In genomic region chr10:116719712-116720111, GRCh38 we compare ENCODE assay signal across 21 cellular contexts. TPM values are rescaled to one million over a fixed set of nuclear protein-coding genes. Genes with fewer than 3 reads are reported as not detected.
DNase-seq lines count a peak whose midpoint lies in the region; ATAC-seq, FAIRE-seq and TF ChIP-seq lines count a peak whose summit lies in the region.
"Had no signal": no experiment of that assay in that cellular context is flagged by ENCODE, and none has a peak within 500 bp of the region (broad histone marks: within the 10 kb centered on the region; RNA-seq: fewer than 3 reads in every experiment).

No MANE protein-coding gene starts in this region.

- intact Hi-C loops in HepG2 (cut with micrococcal nuclease; ENCODE audit: unreplicated experiment) (no loop called here), right lobe of liver (cut with DNase I) (no loop called here), PC-3 (cut with micrococcal nuclease) (no loop called here), A673 (cut with micrococcal nuclease; ENCODE audit: unreplicated experiment) (no loop called here), transverse colon (cut with DNase I; ENCODE audit: low total_unique reads) (no loop called here)

- H3K4me1 ChIP-seq in HepG2 (ENCODE audit: insufficient read depth, low read length) = peaks cover 51% of the 10 kb centered on the region
- peaks cover 0 to 11% (median 3%) of the 10 kb centered on the region in 4 donors for H3K4me1 ChIP-seq in right lobe of liver
- no peaks in the 10 kb centered on the region for H3K4me1 ChIP-seq in PC-3 (ENCODE audit: insufficient read depth, low read length)
- no peaks in the 10 kb centered on the region for H3K4me1 ChIP-seq in A673 (ENCODE audit: insufficient read depth, low read length, poor library complexity, severe bottlenecking)
- H3K4me1 ChIP-seq in transverse colon = peaks cover 0 to 18% (median 10%) of the 10 kb centered on the region in 4 donors

- WGBS in HepG2 (ENCODE audit: low lambda C conversion rate) = 89% methylated on average over 1 of the region's 1 CpG
- 73% methylated on average over 1 of the region's 1 CpG for WGBS in right lobe of liver (ENCODE audit: insufficient coverage, low coverage, low lambda C conversion rate, missing lambda C conversion rate)
- WGBS in transverse colon (ENCODE audit: low coverage in 1 of 2), 2 donors = 33 to 40% methylated on average over 1 of the region's 1 CpG

- no TSS peak for BruUV-seq in HepG2 (replicated peaks; lab: Mats Ljungman, UMichigan)
- no TSS peak for BruUV-seq in PC-3 (replicated peaks; lab: Mats Ljungman, UMichigan)
- no TSS peak for BruUV-seq in A673 (replicated peaks; lab: Mats Ljungman, UMichigan)

- H3K79me2 ChIP-seq in HepG2 (ENCODE audit: insufficient read depth, low read length) (no peaks in the 10 kb centered on the region), PC-3 (ENCODE audit: low read length) (no peaks in the 10 kb centered on the region)

- no peak overlapping the region for H3K27ac ChIP-seq in HepG2 (ENCODE audit: extremely low read length, insufficient read depth, low read length)
- H3K27ac ChIP-seq in right lobe of liver = no peak overlapping the region
- no peak overlapping the region for H3K27ac ChIP-seq in PC-3 (ENCODE audit: low read length)
- H3K27ac ChIP-seq in A673 (ENCODE audit: low read depth, low read length, poor library complexity, severe bottlenecking) = no peak overlapping the region
- H3K27ac ChIP-seq in transverse colon = no peak overlapping the region
- H3K27ac ChIP-seq: 22Rv1, RWPE1 had no signal

- TF ChIP-seq POLR2A in HepG2 (IDR thresholded peaks at IDR 0.05; ENCODE audit: insufficient read depth in 1 of 2, low read depth in 2 of 2, low read length in 2 of 2) (no peak), right lobe of liver (IDR thresholded peaks at IDR 0.05) (no peak), transverse colon (IDR thresholded peaks at IDR 0.05) (no peak)

- 0 out of 2 replicates have a peak overlapping the region, but pooled peaks have one; percentile 76 for H3K4me2 ChIP-seq in HepG2 (ENCODE audit: low read depth, low read length)
- no peak overlapping the region for H3K4me2 ChIP-seq in PC-3 (ENCODE audit: low read length)

- in situ Hi-C loops in HepG2 (cut with HindIII; ENCODE audit: extremely low pct_ligation_motif_present, low pct_unique_long_range_greater_than_20kb) = no loop called here
- in situ Hi-C loops in transverse colon (cut with MboI; ENCODE audit: low pct_ligation_motif_present in 1 of 4, low pct_unique_long_range_greater_than_20kb in 1 of 4, low sequenced_read_pairs in 3 of 4) = no loop called here

- DNase-seq in HepG2 (ENCODE audit: low spot score) (no peak), right lobe of liver (no peak), fibroblast of villous mesenchyme (ENCODE audit: low read depth) (peak; percentile 71), omental fat pad (ENCODE audit: low spot score) (no peak), PC-3 (no peak), A673 (ENCODE audit: low spot score) (no peak), transverse colon (no peak)
- DNase-seq: CD4-positive, alpha-beta memory T cell; DMS153; GF-D8; HFFc6; NCI-H1436; NCI-H1930; NCI-H345; NCI-H524 treated with DMSO at 0.1 percent for 48 hours; SIG-M5 had no signal

- ATAC-seq in HepG2 (no peak), right lobe of liver (no peak), omental fat pad (ENCODE audit: low FRiP score) (peak; percentile 37), PC-3 (no peak), GM21576 (IDR thresholded peaks at IDR 0.05; ENCODE audit: unreplicated experiment) (no peak)
- ATAC-seq: GM12878 had no signal

- H3K9me3 ChIP-seq in HepG2 (ENCODE audit: low read length) (no peaks in the 10 kb centered on the region), right lobe of liver (no peaks in the 10 kb centered on the region), PC-3 (ENCODE audit: low read length) (no peaks in the 10 kb centered on the region), A673 (ENCODE audit: low read depth, low read length, poor library complexity, severe bottlenecking) (no peaks in the 10 kb centered on the region), transverse colon (no peaks in the 10 kb centered on the region)

- FAIRE-seq in HepG2 (lab: Jason Lieb, UNC) = no peak
- FAIRE-seq: GM12878, H54 had no signal

- no peaks in the 10 kb centered on the region for H3F3A ChIP-seq in PC-3 (ENCODE audit: low read length, unreplicated experiment)

- H3K4me3 ChIP-seq in HepG2 (replicated peaks in 1 of 3; ENCODE audit: insufficient read depth in 1 of 3, low read depth in 2 of 3, low read length in 3 of 3) (no peak overlapping the region), right lobe of liver (no peak overlapping the region), fibroblast of villous mesenchyme (ENCODE audit: low read depth, low read length) (no peak overlapping the region), PC-3 (ENCODE audit: low read length) (no peak overlapping the region), A673 (ENCODE audit: low read depth, low read length, poor library complexity, severe bottlenecking) (no peak overlapping the region), transverse colon (no peak overlapping the region)
- H3K4me3 ChIP-seq: GM12878 had no signal

- TF ChIP-seq RAD21 in HepG2 (CRISPR knock-in tag; IDR thresholded peaks at IDR 0.05) = no peak

- H3K27me3 ChIP-seq in HepG2 (ENCODE audit: control insufficient read depth in 1 of 2, insufficient read depth in 2 of 2, low read length in 2 of 2) = no peaks in the 10 kb centered on the region
- no peaks in the 10 kb centered on the region for H3K27me3 ChIP-seq in right lobe of liver
- no peaks in the 10 kb centered on the region for H3K27me3 ChIP-seq in PC-3 (ENCODE audit: low read length)
- H3K27me3 ChIP-seq in A673 (replicated peaks; ENCODE audit: insufficient read depth, low read depth, low read length, poor library complexity) = peaks cover 21% of the 10 kb centered on the region
- no peaks in the 10 kb centered on the region for H3K27me3 ChIP-seq in transverse colon

- TF ChIP-seq CTCF in HepG2 (CRISPR knock-in tag; IDR thresholded peaks at IDR 0.05) (no peak), right lobe of liver (IDR thresholded peaks at IDR 0.05) (no peak), fibroblast of villous mesenchyme (IDR thresholded peaks at IDR 0.05; ENCODE audit: insufficient read depth, low read depth, low read length) (no peak), omental fat pad (IDR thresholded peaks at IDR 0.05) (no peak), PC-3 (conservative IDR thresholded peaks at IDR 0.05; ENCODE audit: low read depth, low read length) (no peak), A673 (conservative IDR thresholded peaks at IDR 0.05; ENCODE audit: low read depth, low read length) (no peak), transverse colon (IDR thresholded peaks at IDR 0.05) (no peak)

- H3K9ac ChIP-seq in HepG2 (ENCODE audit: insufficient read depth, low read depth, low read length) = no peak overlapping the region
- no peak overlapping the region for H3K9ac ChIP-seq in PC-3 (ENCODE audit: low read length)

- H4K20me1 ChIP-seq in HepG2 (ENCODE audit: insufficient read depth, low read length) (no peaks in the 10 kb centered on the region), PC-3 (ENCODE audit: low read length) (no peaks in the 10 kb centered on the region)

- POLR2A ChIA-PET in HepG2 (lab: Yijun Ruan, JAX) (no interaction called here), PC-3 (lab: Charles Lee; ENCODE audit: unreplicated experiment) (no interaction called here), A673 (lab: Charles Lee; ENCODE audit: low non-redundant PET) (no interaction called here)

- no peaks in the 10 kb centered on the region for H3K9me2 ChIP-seq in PC-3 (replicated peaks; ENCODE audit: low read length)

- H3K36me3 ChIP-seq in HepG2 (replicated peaks in 1 of 2; ENCODE audit: control insufficient read depth in 1 of 2, insufficient read depth in 2 of 2, low read length in 2 of 2) (no peaks in the 10 kb centered on the region; a peak in 1 of 5 replicates), right lobe of liver (no peaks in the 10 kb centered on the region), PC-3 (ENCODE audit: low read depth, low read length) (no peaks in the 10 kb centered on the region), A673 (ENCODE audit: insufficient read depth, low read length, poor library complexity, severe bottlenecking) (no peaks in the 10 kb centered on the region), transverse colon (no peaks in the 10 kb centered on the region)

- H2AFZ ChIP-seq in HepG2 (ENCODE audit: low read length) (no peak overlapping the region), PC-3 (ENCODE audit: low read length) (no peak overlapping the region)

- TF ChIP-seq EP300 in HepG2 (IDR thresholded peaks at IDR 0.05; ENCODE audit: low read depth in 2 of 2, low read length in 2 of 2) = no peak
- no peak for TF ChIP-seq EP300 in HepG2 (CRISPR knock-in tag; IDR thresholded peaks at IDR 0.05; ENCODE audit: borderline replicate concordance)
- no peak for TF ChIP-seq EP300 in transverse colon (IDR thresholded peaks at IDR 0.05; ENCODE audit: low read depth)

- CTCF ChIA-PET in HepG2 (lab: Yijun Ruan, JAX; ENCODE audit: low intra/inter-chr PET ratio, low total read pairs) = no interaction called here
- CTCF ChIA-PET in PC-3 (lab: Charles Lee) = no interaction called here
- CTCF ChIA-PET in A673 (lab: Charles Lee) = no interaction called here

RNA-seq across cellular contexts. Expression of gene HSPA12A, which starts 22.7 kb away (rescaled TPM):
- total RNA-seq in HepG2 (2016; rRNA removed; fragmentation: Illumina TruSeq; extraction: Trizol) (12.9 and 13.6 TPM in 2 replicates), right lobe of liver (1 to 10 TPM; 2.3 to 4.2 (median 2.9) TPM), fibroblast of villous mesenchyme (22.9 and 35.4 TPM in 2 replicates), omental fat pad (10 to 100 TPM; 20.2 to 55.1 (median 32.5) TPM), PC-3 (2014; rRNA removed) (1.8 and 3.1 TPM in 2 replicates), A673 (2021) (1.4 and 1.5 TPM in 2 replicates), transverse colon (10 to 100 TPM in 1 of 4 donors, 1 to 10 TPM in 3; 6.4 to 52.3 (median 9.5) TPM)
- 1.2 and 1.6 TPM in 2 replicates for total RNA-seq in HepG2 (2016; cell fraction: cytosol; rRNA removed; fragmentation: Illumina TruSeq; extraction: Trizol; ENCODE audit: low read depth)
- total RNA-seq in HepG2 (2016; cell fraction: insoluble cytoplasmic fraction; rRNA removed; fragmentation: Illumina TruSeq; extraction: Trizol) = 11.4 and 13.0 TPM in 2 replicates
- total RNA-seq in HepG2 (2016; cell fraction: membrane; rRNA removed; fragmentation: Illumina TruSeq; extraction: Trizol) = 6.0 and 6.8 TPM in 2 replicates
- 20.1 and 20.8 TPM in 2 replicates for total RNA-seq in HepG2 (2016; cell fraction: nucleus; rRNA removed; fragmentation: Illumina TruSeq; extraction: Trizol)
- 6.2 and 6.4 TPM in 2 replicates for polyA plus RNA-seq in HepG2 (2011; rRNA removed)
- 3.1 and 3.5 TPM in 2 replicates for polyA plus RNA-seq in HepG2 (2011; cell fraction: cytosol; rRNA removed)
- 17.5 and 19.4 TPM in 2 replicates for polyA plus RNA-seq in HepG2 (2011; cell fraction: nucleus; rRNA removed)
- polyA plus RNA-seq in HepG2 (2012) = 4.4 and 5.0 TPM in 2 replicates
- 0.99 and 1.1 TPM in 2 replicates for polyA plus RNA-seq in HepG2 (2016; cell fraction: cytosol; fragmentation: Illumina TruSeq; extraction: Trizol; ENCODE audit: low read depth)
- polyA plus RNA-seq in HepG2 (2016; cell fraction: insoluble cytoplasmic fraction; fragmentation: Illumina TruSeq; extraction: Trizol; ENCODE audit: low read depth) = 9.9 and 11.3 TPM in 2 replicates
- polyA plus RNA-seq in HepG2 (2016; cell fraction: membrane; fragmentation: Illumina TruSeq; extraction: Trizol; ENCODE audit: low read depth) = 2.7 and 2.9 TPM in 2 replicates
- polyA plus RNA-seq in HepG2 (2016; cell fraction: nucleus; fragmentation: Illumina TruSeq; extraction: Trizol; ENCODE audit: insufficient read depth, low read depth) = 37.7 and 40.5 TPM in 2 replicates
- 0.91 and 21.7 TPM in 2 replicates for polyA minus RNA-seq in HepG2 (2011; rRNA and poly(A)+ RNA removed; ENCODE audit: low replicate concordance)
- polyA minus RNA-seq in HepG2 (2011; cell fraction: cytosol; rRNA and poly(A)+ RNA removed) = 4.5 and 5.4 TPM in 2 replicates
- 15.3 and 19.7 TPM in 2 replicates for polyA minus RNA-seq in HepG2 (2011; cell fraction: nucleus; rRNA and poly(A)+ RNA removed)
